15 cellular contexts compared by ENCODE assay signal in genomic region chr1:2858676-2859075, GRCh38. TPM values are rescaled to one million over a fixed set of nuclear protein-coding genes. Genes with fewer than 3 reads are reported as not detected.
DNase-seq lines count a peak whose midpoint lies in the region; ATAC-seq, FAIRE-seq and TF ChIP-seq lines count a peak whose summit lies in the region.
"Had no signal": no experiment of that assay in that cellular context is flagged by ENCODE, and none has a peak within 500 bp of the region (broad histone marks: within the 10 kb centered on the region; RNA-seq: fewer than 3 reads in every experiment).

No MANE protein-coding gene starts in this region.

- H3K4me1 ChIP-seq in endodermal cell (ENCODE audit: control insufficient read depth, insufficient read depth, low read length) (no peaks in the 10 kb centered on the region), pancreas (no peaks in the 10 kb centered on the region)

- no peak overlapping the region for H3K9ac ChIP-seq in endodermal cell (ENCODE audit: extremely low read depth, low read length, poor library complexity, severe bottlenecking)

- H3K36me3 ChIP-seq in endodermal cell (ENCODE audit: control insufficient read depth, insufficient read depth, low read length) (no peaks in the 10 kb centered on the region), pancreas (no peaks in the 10 kb centered on the region)

- H3K27me3 ChIP-seq in endodermal cell (ENCODE audit: control insufficient read depth, insufficient read depth, low read length, poor library complexity, severe bottlenecking): no peaks in the 10 kb centered on the region
- H3K27me3 ChIP-seq in pancreas: peaks cover 0 to 3% (median 0%) of the 10 kb centered on the region in 4 donors

- intact Hi-C loops in pancreas (cut with DNase I): no loop called here

- no peaks in the 10 kb centered on the region for H3K36me3 Mint-ChIP-seq in activated naive CD8-positive, alpha-beta T cell treated with anti-CD3 and anti-CD28 coated beads, Interleukin-2, amount 10 ng/mL, durations not matched to agents 7 days and 5 days
- no peaks in the 10 kb centered on the region for H3K36me3 Mint-ChIP-seq in activated naive CD8-positive, alpha-beta T cell treated with anti-CD3 and anti-CD28 coated beads, Interleukin-2, amount 50 U/mL, for 24 hours (ENCODE audit: low read depth)
- peaks cover 6% of the 10 kb centered on the region for H3K36me3 Mint-ChIP-seq in endodermal cell (ENCODE audit: low read depth)
- peaks cover 4% of the 10 kb centered on the region for H3K36me3 Mint-ChIP-seq in nephron progenitor cell (ENCODE audit: low read depth)

- no peak overlapping the region for H3K27ac ChIP-seq in endodermal cell (ENCODE audit: low read depth, low read length)
- no peak overlapping the region for H3K27ac ChIP-seq in pancreas

- H3K27ac Mint-ChIP-seq in activated naive CD8-positive, alpha-beta T cell treated with anti-CD3 and anti-CD28 coated beads, Interleukin-2, amount 10 ng/mL, durations not matched to agents 7 days and 5 days: peak overlapping the region; percentile 46
- H3K27ac Mint-ChIP-seq in activated naive CD8-positive, alpha-beta T cell treated with anti-CD3 and anti-CD28 coated beads, Interleukin-2, amount 50 U/mL, for 24 hours: no peak overlapping the region
- H3K27ac Mint-ChIP-seq in endodermal cell: no peak overlapping the region
- H3K27ac Mint-ChIP-seq in nephron progenitor cell: peak overlapping the region; percentile 59

- H3K4me1 Mint-ChIP-seq in activated naive CD8-positive, alpha-beta T cell treated with anti-CD3 and anti-CD28 coated beads, Interleukin-2, amount 10 ng/mL, durations not matched to agents 7 days and 5 days: no peaks in the 10 kb centered on the region
- H3K4me1 Mint-ChIP-seq in activated naive CD8-positive, alpha-beta T cell treated with anti-CD3 and anti-CD28 coated beads, Interleukin-2, amount 50 U/mL, for 24 hours: no peaks in the 10 kb centered on the region
- H3K4me1 Mint-ChIP-seq in endodermal cell (no peaks in the 10 kb centered on the region), nephron progenitor cell (no peaks in the 10 kb centered on the region)

- TF ChIP-seq CTCF in endodermal cell (conservative IDR thresholded peaks at IDR 0.05) (no peak), nephron progenitor cell (IDR thresholded peaks at IDR 0.05) (no peak), pancreas (IDR thresholded peaks at IDR 0.05) (no peak)

- POLR2A ChIA-PET in activated naive CD8-positive, alpha-beta T cell treated with anti-CD3 and anti-CD28 coated beads, Interleukin-2, amount 10 ng/mL, durations not matched to agents 7 days and 5 days (lab: Charles Lee): interaction anchor here (0.9 kb wide), 1 partner anchor 174 kb away, joined by 5 read pairs; no protein-coding TSS in a partner anchor

- peaks cover 7% of the 10 kb centered on the region for H3K9me3 Mint-ChIP-seq in activated naive CD8-positive, alpha-beta T cell treated with anti-CD3 and anti-CD28 coated beads, Interleukin-2, amount 10 ng/mL, durations not matched to agents 7 days and 5 days
- H3K9me3 Mint-ChIP-seq in activated naive CD8-positive, alpha-beta T cell treated with anti-CD3 and anti-CD28 coated beads, Interleukin-2, amount 50 U/mL, for 24 hours: no peaks in the 10 kb centered on the region
- H3K9me3 Mint-ChIP-seq in endodermal cell: peaks cover 82% of the 10 kb centered on the region
- peaks cover 79% of the 10 kb centered on the region for H3K9me3 Mint-ChIP-seq in nephron progenitor cell

- no peak for ATAC-seq in activated naive CD8-positive, alpha-beta T cell treated with anti-CD3 and anti-CD28 coated beads, Interleukin-2, amount 10 ng/mL, durations not matched to agents 7 days and 5 days (ENCODE audit: low read depth)
- no peak for ATAC-seq in activated naive CD8-positive, alpha-beta T cell treated with anti-CD3 and anti-CD28 coated beads, Interleukin-2, amount 50 U/mL, for 24 hours
- ATAC-seq in stimulated activated naive CD8-positive, alpha-beta T cell treated with anti-CD3 and anti-CD28 coated beads, Interleukin-15, Interleukin-2, amounts not matched to agents 100 U/mL and 50 U/mL, for 24 hours: no peak
- no peak for ATAC-seq in pancreas
- ATAC-seq: K562 had no signal

- H3K4me3 Mint-ChIP-seq in activated naive CD8-positive, alpha-beta T cell treated with anti-CD3 and anti-CD28 coated beads, Interleukin-2, amount 10 ng/mL, durations not matched to agents 7 days and 5 days: no peak overlapping the region
- no peak overlapping the region for H3K4me3 Mint-ChIP-seq in activated naive CD8-positive, alpha-beta T cell treated with anti-CD3 and anti-CD28 coated beads, Interleukin-2, amount 50 U/mL, for 24 hours
- no peak overlapping the region for H3K4me3 Mint-ChIP-seq in endodermal cell
- no peak overlapping the region for H3K4me3 Mint-ChIP-seq in nephron progenitor cell

- peaks cover 40% of the 10 kb centered on the region for H3K9me3 ChIP-seq in endodermal cell (ENCODE audit: control insufficient read depth, low read length)
- H3K9me3 ChIP-seq in pancreas: no peaks in the 10 kb centered on the region

- no peak for FAIRE-seq in pancreas (lab: Jason Lieb, UNC)
- FAIRE-seq: H1, RCC 7860 had no signal

- DNase-seq in activated naive CD8-positive, alpha-beta T cell treated with anti-CD3 and anti-CD28 coated beads, Interleukin-2, amount 10 ng/mL, durations not matched to agents 7 days and 5 days: no peak
- no peak for DNase-seq in activated naive CD8-positive, alpha-beta T cell treated with anti-CD3 and anti-CD28 coated beads, Interleukin-2, amount 50 U/mL, for 24 hours
- DNase-seq in endodermal cell (no peak), nephron progenitor cell (no peak), pancreas (no peak)
- no peak for DNase-seq in stimulated activated CD4-positive, alpha-beta T cell treated with anti-CD3 and anti-CD28 coated beads, Interleukin-15, amount 100 ng/mL, for 24 hours
- no peak for DNase-seq in stimulated activated naive CD8-positive, alpha-beta T cell treated with anti-CD3 and anti-CD28 coated beads, Interleukin-15, Interleukin-2, amounts not matched to agents 100 U/mL and 50 U/mL, for 24 hours
- DNase-seq: C1 segment of cervical spinal cord, DMS79, NCI-H1105, NCI-H2081, NCI-H446 treated with DMSO at 0.1 percent for 48 hours had no signal

- WGBS in endodermal cell (ENCODE audit: insufficient coverage in 1 of 2, insufficient read length in 1 of 2), 2 experiments: 89 to 96% methylated on average over 8 to 12 of the region's 12 CpGs
- WGBS in pancreas, 2 donors: 79 to 93% methylated on average over 12 of the region's 12 CpGs

- H3K4me3 ChIP-seq in endodermal cell (ENCODE audit: low read length) (peak overlapping the region; percentile 35), pancreas (no peak overlapping the region)
- H3K4me3 ChIP-seq: K562 had no signal

- no peaks in the 10 kb centered on the region for H3K27me3 Mint-ChIP-seq in activated naive CD8-positive, alpha-beta T cell treated with anti-CD3 and anti-CD28 coated beads, Interleukin-2, amount 10 ng/mL, durations not matched to agents 7 days and 5 days
- no peaks in the 10 kb centered on the region for H3K27me3 Mint-ChIP-seq in activated naive CD8-positive, alpha-beta T cell treated with anti-CD3 and anti-CD28 coated beads, Interleukin-2, amount 50 U/mL, for 24 hours
- H3K27me3 Mint-ChIP-seq in endodermal cell (ENCODE audit: insufficient read depth) (no peaks in the 10 kb centered on the region), nephron progenitor cell (ENCODE audit: low read depth, poor library complexity) (no peaks in the 10 kb centered on the region)

RNA-seq across cellular contexts. Expression of gene TTC34, which starts 57.2 kb away (rescaled TPM):
- 1 to 10 TPM; 2.7 to 2.8 TPM for total RNA-seq in activated naive CD8-positive, alpha-beta T cell treated with anti-CD3 and anti-CD28 coated beads, Interleukin-2, amount 10 ng/mL, durations not matched to agents 7 days and 5 days
- total RNA-seq in endodermal cell: 1 to 10 TPM; 2.4 to 3.1 TPM
- 0.61 TPM for polyA plus RNA-seq in endodermal cell (2013, experiment 1 of 2)
- 0.58 TPM for polyA plus RNA-seq in endodermal cell (2013, experiment 2 of 2)
- under 1 TPM; 0.18 to 0.87 (median 0.43) TPM for total RNA-seq in pancreas
- under 1 TPM; 0.38 to 0.99 TPM for polyA plus RNA-seq in pancreas

Comparison
In these comparisons a context has a peak if more than half of its experiments do, and no peak if none do; other contexts are left out.
1. H3K27ac Mint-ChIP-seq: peak in activated naive CD8-positive, alpha-beta T cell treated with anti-CD3 and anti-CD28 coated beads, Interleukin-2, amount 10 ng/mL, durations not matched to agents 7 days and 5 days (single experiment) and nephron progenitor cell (single experiment); none in activated naive CD8-positive, alpha-beta T cell treated with anti-CD3 and anti-CD28 coated beads, Interleukin-2, amount 50 U/mL, for 24 hours (single experiment) and endodermal cell (single experiment).